1 cellular context compared by ENCODE assay signal in the genomic region with DNA sequence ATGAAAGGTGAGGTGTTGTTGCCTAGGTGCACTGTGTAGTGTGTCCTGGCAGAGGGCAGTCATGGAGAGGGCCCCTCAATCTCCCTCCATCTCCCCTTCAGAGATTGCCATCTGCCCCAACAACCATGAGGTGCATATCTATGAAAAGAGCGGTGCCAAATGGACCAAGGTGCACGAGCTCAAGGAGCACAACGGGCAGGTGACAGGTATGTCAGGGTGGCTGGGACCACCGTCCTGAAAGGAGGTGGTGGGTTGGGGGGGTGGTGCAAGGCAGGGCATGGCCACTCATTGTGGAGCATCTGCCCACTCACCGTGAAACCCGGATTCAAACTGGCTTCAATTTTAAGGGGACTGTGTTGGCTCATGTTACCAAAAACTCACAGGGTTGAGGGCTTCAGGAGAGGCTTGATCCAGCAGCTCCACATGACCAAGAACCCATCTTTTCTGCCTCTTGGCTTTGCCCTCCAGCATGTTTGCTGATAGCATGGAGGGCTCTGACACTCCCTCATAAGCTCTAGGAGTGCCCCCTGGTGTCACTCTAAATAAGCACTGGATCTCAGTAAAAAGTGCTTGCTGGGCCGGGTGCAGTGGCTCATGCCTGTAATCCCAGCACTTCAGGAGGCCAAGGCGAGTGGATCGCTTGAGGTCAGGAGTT.
TF ChIP-seq lines count a peak whose summit lies in the region.

No MANE protein-coding gene starts in this region.

TF ChIP-seq in HepG2, 621 proteins besides CTCF, POLR2A, EP300 and RAD21 (continued from another document and continues in another):
- TF ChIP-seq, protein P1, sequence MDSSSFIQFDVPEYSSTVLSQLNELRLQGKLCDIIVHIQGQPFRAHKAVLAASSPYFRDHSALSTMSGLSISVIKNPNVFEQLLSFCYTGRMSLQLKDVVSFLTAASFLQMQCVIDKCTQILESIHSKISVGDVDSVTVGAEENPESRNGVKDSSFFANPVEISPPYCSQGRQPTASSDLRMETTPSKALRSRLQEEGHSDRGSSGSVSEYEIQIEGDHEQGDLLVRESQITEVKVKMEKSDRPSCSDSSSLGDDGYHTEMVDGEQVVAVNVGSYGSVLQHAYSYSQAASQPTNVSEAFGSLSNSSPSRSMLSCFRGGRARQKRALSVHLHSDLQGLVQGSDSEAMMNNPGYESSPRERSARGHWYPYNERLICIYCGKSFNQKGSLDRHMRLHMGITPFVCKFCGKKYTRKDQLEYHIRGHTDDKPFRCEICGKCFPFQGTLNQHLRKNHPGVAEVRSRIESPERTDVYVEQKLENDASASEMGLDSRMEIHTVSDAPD (CRISPR knock-in tag; IDR thresholded peaks at IDR 0.05): no peak
- TF ChIP-seq MEIS2 (CRISPR knock-in tag; IDR thresholded peaks at IDR 0.05): no peak
- TF ChIP-seq SMARCC2 (IDR thresholded peaks at IDR 0.05): no peak
- no peak for TF ChIP-seq CC2D1A (CRISPR knock-in tag; IDR thresholded peaks at IDR 0.05)
- TF ChIP-seq CEBPZ (IDR thresholded peaks at IDR 0.05; ENCODE audit: low read length): no peak
- TF ChIP-seq, protein P2, sequence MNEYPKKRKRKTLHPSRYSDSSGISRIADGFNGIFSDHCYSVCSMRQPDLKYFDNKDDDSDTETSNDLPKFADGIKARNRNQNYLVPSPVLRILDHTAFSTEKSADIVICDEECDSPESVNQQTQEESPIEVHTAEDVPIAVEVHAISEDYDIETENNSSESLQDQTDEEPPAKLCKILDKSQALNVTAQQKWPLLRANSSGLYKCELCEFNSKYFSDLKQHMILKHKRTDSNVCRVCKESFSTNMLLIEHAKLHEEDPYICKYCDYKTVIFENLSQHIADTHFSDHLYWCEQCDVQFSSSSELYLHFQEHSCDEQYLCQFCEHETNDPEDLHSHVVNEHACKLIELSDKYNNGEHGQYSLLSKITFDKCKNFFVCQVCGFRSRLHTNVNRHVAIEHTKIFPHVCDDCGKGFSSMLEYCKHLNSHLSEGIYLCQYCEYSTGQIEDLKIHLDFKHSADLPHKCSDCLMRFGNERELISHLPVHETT (CRISPR knock-in tag; conservative IDR thresholded peaks at IDR 0.05): no peak
- no peak for TF ChIP-seq HMGA1 (CRISPR knock-in tag; conservative IDR thresholded peaks at IDR 0.05)
- TF ChIP-seq ZSCAN22 (CRISPR knock-in tag; IDR thresholded peaks at IDR 0.05): no peak
- TF ChIP-seq HES4 (CRISPR knock-in tag; IDR thresholded peaks at IDR 0.05; ENCODE audit: borderline replicate concordance): no peak
- no peak for TF ChIP-seq POGZ (CRISPR knock-in tag; IDR thresholded peaks at IDR 0.05)
- no peak for TF ChIP-seq ZNF230 (CRISPR knock-in tag; IDR thresholded peaks at IDR 0.05)
- TF ChIP-seq ZNF646 (CRISPR knock-in tag; IDR thresholded peaks at IDR 0.05): no peak
- TF ChIP-seq HNF4G (IDR thresholded peaks at IDR 0.05; ENCODE audit: borderline replicate concordance, low read depth, low read length): no peak
- no peak for TF ChIP-seq HNF4G (CRISPR knock-in tag; IDR thresholded peaks at IDR 0.05; ENCODE audit: borderline replicate concordance, low read depth)
- no peak for TF ChIP-seq SP2 (CRISPR knock-in tag; IDR thresholded peaks at IDR 0.05)
- TF ChIP-seq ZMYM4 (CRISPR knock-in tag; IDR thresholded peaks at IDR 0.05): no peak
- TF ChIP-seq ATF7-NPFF (CRISPR knock-in tag; IDR thresholded peaks at IDR 0.05; ENCODE audit: low read depth): no peak
- TF ChIP-seq, protein P3, sequence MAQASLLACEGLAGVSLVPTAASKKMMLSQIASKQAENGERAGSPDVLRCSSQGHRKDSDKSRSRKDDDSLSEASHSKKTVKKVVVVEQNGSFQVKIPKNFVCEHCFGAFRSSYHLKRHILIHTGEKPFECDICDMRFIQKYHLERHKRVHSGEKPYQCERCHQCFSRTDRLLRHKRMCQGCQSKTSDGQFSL (CRISPR knock-in tag; IDR thresholded peaks at IDR 0.05): no peak; the same call in 1 of the 2 replicates
- no peak for TF ChIP-seq MEIS1 (CRISPR knock-in tag; IDR thresholded peaks at IDR 0.05; ENCODE audit: borderline replicate concordance)
- TF ChIP-seq FOSL2 (CRISPR knock-in tag; IDR thresholded peaks at IDR 0.05): no peak
- no peak for TF ChIP-seq ZNF792 (CRISPR knock-in tag; IDR thresholded peaks at IDR 0.05)
- no peak for TF ChIP-seq ZFP36L2 (CRISPR knock-in tag; IDR thresholded peaks at IDR 0.05)
- TF ChIP-seq TCF12 (IDR thresholded peaks at IDR 0.05): no peak
- no peak for TF ChIP-seq TCF12 (CRISPR knock-in tag; IDR thresholded peaks at IDR 0.05)
- TF ChIP-seq, protein P4, sequence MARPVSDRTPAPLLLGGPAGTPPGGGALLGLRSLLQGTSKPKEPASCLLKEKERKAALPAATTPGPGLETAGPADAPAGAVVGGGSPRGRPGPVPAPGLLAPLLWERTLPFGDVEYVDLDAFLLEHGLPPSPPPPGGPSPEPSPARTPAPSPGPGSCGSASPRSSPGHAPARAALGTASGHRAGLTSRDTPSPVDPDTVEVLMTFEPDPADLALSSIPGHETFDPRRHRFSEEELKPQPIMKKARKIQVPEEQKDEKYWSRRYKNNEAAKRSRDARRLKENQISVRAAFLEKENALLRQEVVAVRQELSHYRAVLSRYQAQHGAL (CRISPR knock-in tag; IDR thresholded peaks at IDR 0.05; ENCODE audit: not compliant biosample characterization): no peak
- TF ChIP-seq, protein P5, sequence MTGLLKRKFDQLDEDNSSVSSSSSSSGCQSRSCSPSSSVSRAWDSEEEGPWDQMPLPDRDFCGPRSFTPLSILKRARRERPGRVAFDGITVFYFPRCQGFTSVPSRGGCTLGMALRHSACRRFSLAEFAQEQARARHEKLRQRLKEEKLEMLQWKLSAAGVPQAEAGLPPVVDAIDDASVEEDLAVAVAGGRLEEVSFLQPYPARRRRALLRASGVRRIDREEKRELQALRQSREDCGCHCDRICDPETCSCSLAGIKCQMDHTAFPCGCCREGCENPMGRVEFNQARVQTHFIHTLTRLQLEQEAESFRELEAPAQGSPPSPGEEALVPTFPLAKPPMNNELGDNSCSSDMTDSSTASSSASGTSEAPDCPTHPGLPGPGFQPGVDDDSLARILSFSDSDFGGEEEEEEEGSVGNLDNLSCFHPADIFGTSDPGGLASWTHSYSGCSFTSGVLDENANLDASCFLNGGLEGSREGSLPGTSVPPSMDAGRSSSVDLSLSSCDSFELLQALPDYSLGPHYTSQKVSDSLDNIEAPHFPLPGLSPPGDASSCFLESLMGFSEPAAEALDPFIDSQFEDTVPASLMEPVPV (CRISPR knock-in tag; IDR thresholded peaks at IDR 0.05): no peak
- TF ChIP-seq ZNF292 (CRISPR knock-in tag; IDR thresholded peaks at IDR 0.05; ENCODE audit: borderline replicate concordance, low read depth): no peak
- TF ChIP-seq, protein P6, sequence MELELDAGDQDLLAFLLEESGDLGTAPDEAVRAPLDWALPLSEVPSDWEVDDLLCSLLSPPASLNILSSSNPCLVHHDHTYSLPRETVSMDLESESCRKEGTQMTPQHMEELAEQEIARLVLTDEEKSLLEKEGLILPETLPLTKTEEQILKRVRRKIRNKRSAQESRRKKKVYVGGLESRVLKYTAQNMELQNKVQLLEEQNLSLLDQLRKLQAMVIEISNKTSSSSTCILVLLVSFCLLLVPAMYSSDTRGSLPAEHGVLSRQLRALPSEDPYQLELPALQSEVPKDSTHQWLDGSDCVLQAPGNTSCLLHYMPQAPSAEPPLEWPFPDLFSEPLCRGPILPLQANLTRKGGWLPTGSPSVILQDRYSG (CRISPR knock-in tag; IDR thresholded peaks at IDR 0.05): no peak
- no peak for TF ChIP-seq NFYC (CRISPR knock-in tag; IDR thresholded peaks at IDR 0.05)
- no peak for TF ChIP-seq NONO (IDR thresholded peaks at IDR 0.05)
- TF ChIP-seq NONO (CRISPR knock-in tag; conservative IDR thresholded peaks at IDR 0.05): peak; percentile 41; the same call in 1 of the 2 replicates
- TF ChIP-seq ATAD3A (CRISPR knock-in tag; IDR thresholded peaks at IDR 0.05): no peak
- TF ChIP-seq THAP7 (CRISPR knock-in tag; IDR thresholded peaks at IDR 0.05): no peak
- no peak for TF ChIP-seq RBAK (CRISPR knock-in tag; IDR thresholded peaks at IDR 0.05)
- no peak for TF ChIP-seq BHLHE40 (IDR thresholded peaks at IDR 0.05; ENCODE audit: low read length)
- TF ChIP-seq U2AF2 (IDR thresholded peaks at IDR 0.05; ENCODE audit: low read depth, low read length): no peak
- no peak for TF ChIP-seq ETV6 (CRISPR knock-in tag; conservative IDR thresholded peaks at IDR 0.05)
- TF ChIP-seq ZNF678 (CRISPR knock-in tag; IDR thresholded peaks at IDR 0.05): no peak
- TF ChIP-seq MAX (IDR thresholded peaks at IDR 0.05): no peak
- TF ChIP-seq ZNF598 (CRISPR knock-in tag; IDR thresholded peaks at IDR 0.05; ENCODE audit: borderline replicate concordance): no peak
- no peak for TF ChIP-seq NFIC (IDR thresholded peaks at IDR 0.05; ENCODE audit: low read length)
- peak; percentile 77; the same call in 1 of the 2 replicates for TF ChIP-seq ZMYM3 (CRISPR knock-in tag; IDR thresholded peaks at IDR 0.05)
- no peak for TF ChIP-seq TFAP4 (IDR thresholded peaks at IDR 0.05; ENCODE audit: borderline replicate concordance, low read depth)
- TF ChIP-seq ZC3H4 (CRISPR knock-in tag; IDR thresholded peaks at IDR 0.05; ENCODE audit: borderline replicate concordance): no peak
